ENCODE assay signal across 9 cellular contexts in genomic region chr6:49978332-49979226, GRCh38. TPM values are rescaled to one million over a fixed set of nuclear protein-coding genes. Genes with fewer than 3 reads are reported as not detected.
DNase-seq lines count a peak whose midpoint lies in the region; ATAC-seq and TF ChIP-seq lines count a peak whose summit lies in the region.
"Had no signal": no experiment of that assay in that cellular context is flagged by ENCODE, and none has a peak within 500 bp of the region (broad histone marks: within the 10 kb centered on the region; RNA-seq: fewer than 3 reads in every experiment).

No MANE protein-coding gene starts in this region.

- H3K27ac ChIP-seq in BLaER1, result no peak overlapping the region
- no peak overlapping the region for H3K27ac ChIP-seq in transverse colon
- H3K27ac ChIP-seq: lower lobe of right lung had no signal

- no peak for TF ChIP-seq CTCF in natural killer cell (IDR thresholded peaks at IDR 0.05)
- no peak for TF ChIP-seq CTCF in transverse colon (IDR thresholded peaks at IDR 0.05)

- H3K36me3 ChIP-seq in BLaER1, result no peaks in the 10 kb centered on the region
- peaks cover 0 to 2% (median 0%) of the 10 kb centered on the region in 4 donors for H3K36me3 ChIP-seq in transverse colon
- H3K36me3 ChIP-seq: lower lobe of right lung had no signal

- H3K27me3 ChIP-seq in BLaER1 (no peaks in the 10 kb centered on the region), transverse colon (no peaks in the 10 kb centered on the region)

- no peaks in the 10 kb centered on the region for H4K20me1 ChIP-seq in BLaER1

- H3K27me3 Mint-ChIP-seq in natural killer cell (ENCODE audit: low read depth in 2 of 2), result no peaks in the 10 kb centered on the region

- DNase-seq in T1000 (lab: John Stamatoyannopoulos, UW) (no peak), natural killer cell (no peak), transverse colon (no peak), A172 (ENCODE audit: low spot score) (no peak)
- DNase-seq: lower lobe of right lung had no signal

- H3K9ac ChIP-seq in BLaER1, result no peak overlapping the region

- H3K4me1 ChIP-seq in BLaER1 (peaks cover 17% of the 10 kb centered on the region), transverse colon (no peaks in the 10 kb centered on the region)
- H3K4me1 ChIP-seq: lower lobe of right lung had no signal

- H3K9me3 Mint-ChIP-seq in natural killer cell, result peaks cover 9 to 10% of the 10 kb centered on the region in 2 donors

- WGBS in transverse colon (ENCODE audit: low coverage in 1 of 2), 2 donors, result 36 to 45% methylated on average over 2 to 3 of the region's 3 CpGs

- peaks cover 0 to 3% of the 10 kb centered on the region in 2 donors for H3K4me1 Mint-ChIP-seq in natural killer cell

- H3K9me3 ChIP-seq in BLaER1 (no peaks in the 10 kb centered on the region), transverse colon (no peaks in the 10 kb centered on the region)
- H3K9me3 ChIP-seq: lower lobe of right lung had no signal

- H3K4me3 Mint-ChIP-seq in natural killer cell, result no peak overlapping the region

- peak; percentile 45 for ATAC-seq in GM19043 (IDR thresholded peaks at IDR 0.05; ENCODE audit: low read depth, unreplicated experiment)
- peak; percentile 43 for ATAC-seq in HG02973 (IDR thresholded peaks at IDR 0.05; ENCODE audit: unreplicated experiment)
- peak; percentile 57 for ATAC-seq in SK-N-SH treated with all-trans-retinoic acid at 6 μM for 48 hours
- ATAC-seq in natural killer cell, result no peak
- ATAC-seq: lower lobe of right lung had no signal

- no peak for TF ChIP-seq EP300 in transverse colon (IDR thresholded peaks at IDR 0.05; ENCODE audit: low read depth)

- in situ Hi-C loops in transverse colon (cut with MboI; ENCODE audit: low pct_ligation_motif_present in 1 of 4, low pct_unique_long_range_greater_than_20kb in 1 of 4, low sequenced_read_pairs in 3 of 4), result no loop called here

- no peaks in the 10 kb centered on the region for H3K36me3 Mint-ChIP-seq in natural killer cell

- peak overlapping the region; percentile 68 for H3K4me2 ChIP-seq in BLaER1

- H3K27ac Mint-ChIP-seq in natural killer cell, result no peak overlapping the region

- H3K4me3 ChIP-seq in BLaER1 (peak overlapping the region; percentile 17; the same call in 1 of the 2 replicates), transverse colon (no peak overlapping the region)
- H3K4me3 ChIP-seq: lower lobe of right lung had no signal

- intact Hi-C loops in natural killer cell (cut with micrococcal nuclease), result no loop called here
- intact Hi-C loops in transverse colon (cut with DNase I; ENCODE audit: low total_unique reads), result loop anchor here (10.0 kb wide), 1 partner anchor 226 kb away; no protein-coding TSS in a partner anchor

- no peak for TF ChIP-seq POLR2A in transverse colon (IDR thresholded peaks at IDR 0.05)

TF ChIP-seq in SK-N-SH treated with all-trans-retinoic acid at 6 μM for 48 hours, 23 proteins besides CTCF, POLR2A, EP300 and RAD21:
- TF ChIP-seq RARB (CRISPR knock-in tag; IDR thresholded peaks at IDR 0.05) (no peak), ZFP3 (CRISPR knock-in tag; IDR thresholded peaks at IDR 0.05) (no peak), TCF4 (CRISPR knock-in tag; IDR thresholded peaks at IDR 0.05; ENCODE audit: borderline replicate concordance) (no peak), BACH2 (CRISPR knock-in tag; IDR thresholded peaks at IDR 0.05; ENCODE audit: borderline replicate concordance) (no peak), OSR1 (CRISPR knock-in tag; IDR thresholded peaks at IDR 0.05) (no peak), SNAI2 (CRISPR knock-in tag; IDR thresholded peaks at IDR 0.05) (no peak), ARNTL (CRISPR knock-in tag; IDR thresholded peaks at IDR 0.05; ENCODE audit: borderline replicate concordance, low read depth) (no peak), ISL1 (CRISPR knock-in tag; IDR thresholded peaks at IDR 0.05) (no peak), ZNF8 (CRISPR knock-in tag; IDR thresholded peaks at IDR 0.05) (no peak), CREB5 (CRISPR knock-in tag; IDR thresholded peaks at IDR 0.05; ENCODE audit: low read depth) (no peak), TOX (CRISPR knock-in tag; IDR thresholded peaks at IDR 0.05; ENCODE audit: borderline replicate concordance) (no peak), GLIS3 (CRISPR knock-in tag; IDR thresholded peaks at IDR 0.05) (no peak), ZC3H10 (CRISPR knock-in tag; IDR thresholded peaks at IDR 0.05) (no peak), PPARA (CRISPR knock-in tag; IDR thresholded peaks at IDR 0.05; ENCODE audit: borderline replicate concordance) (no peak), ESRRG (CRISPR knock-in tag; IDR thresholded peaks at IDR 0.05) (no peak), ZNF565 (CRISPR knock-in tag; conservative IDR thresholded peaks at IDR 0.05; ENCODE audit: low read depth) (no peak)
- TF ChIP-seq, protein P1, sequence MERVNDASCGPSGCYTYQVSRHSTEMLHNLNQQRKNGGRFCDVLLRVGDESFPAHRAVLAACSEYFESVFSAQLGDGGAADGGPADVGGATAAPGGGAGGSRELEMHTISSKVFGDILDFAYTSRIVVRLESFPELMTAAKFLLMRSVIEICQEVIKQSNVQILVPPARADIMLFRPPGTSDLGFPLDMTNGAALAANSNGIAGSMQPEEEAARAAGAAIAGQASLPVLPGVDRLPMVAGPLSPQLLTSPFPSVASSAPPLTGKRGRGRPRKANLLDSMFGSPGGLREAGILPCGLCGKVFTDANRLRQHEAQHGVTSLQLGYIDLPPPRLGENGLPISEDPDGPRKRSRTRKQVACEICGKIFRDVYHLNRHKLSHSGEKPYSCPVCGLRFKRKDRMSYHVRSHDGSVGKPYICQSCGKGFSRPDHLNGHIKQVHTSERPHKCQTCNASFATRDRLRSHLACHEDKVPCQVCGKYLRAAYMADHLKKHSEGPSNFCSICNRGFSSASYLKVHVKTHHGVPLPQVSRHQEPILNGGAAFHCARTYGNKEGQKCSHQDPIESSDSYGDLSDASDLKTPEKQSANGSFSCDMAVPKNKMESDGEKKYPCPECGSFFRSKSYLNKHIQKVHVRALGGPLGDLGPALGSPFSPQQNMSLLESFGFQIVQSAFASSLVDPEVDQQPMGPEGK (CRISPR knock-in tag; IDR thresholded peaks at IDR 0.05; ENCODE audit: borderline replicate concordance), result no peak
- TF ChIP-seq, protein P2, sequence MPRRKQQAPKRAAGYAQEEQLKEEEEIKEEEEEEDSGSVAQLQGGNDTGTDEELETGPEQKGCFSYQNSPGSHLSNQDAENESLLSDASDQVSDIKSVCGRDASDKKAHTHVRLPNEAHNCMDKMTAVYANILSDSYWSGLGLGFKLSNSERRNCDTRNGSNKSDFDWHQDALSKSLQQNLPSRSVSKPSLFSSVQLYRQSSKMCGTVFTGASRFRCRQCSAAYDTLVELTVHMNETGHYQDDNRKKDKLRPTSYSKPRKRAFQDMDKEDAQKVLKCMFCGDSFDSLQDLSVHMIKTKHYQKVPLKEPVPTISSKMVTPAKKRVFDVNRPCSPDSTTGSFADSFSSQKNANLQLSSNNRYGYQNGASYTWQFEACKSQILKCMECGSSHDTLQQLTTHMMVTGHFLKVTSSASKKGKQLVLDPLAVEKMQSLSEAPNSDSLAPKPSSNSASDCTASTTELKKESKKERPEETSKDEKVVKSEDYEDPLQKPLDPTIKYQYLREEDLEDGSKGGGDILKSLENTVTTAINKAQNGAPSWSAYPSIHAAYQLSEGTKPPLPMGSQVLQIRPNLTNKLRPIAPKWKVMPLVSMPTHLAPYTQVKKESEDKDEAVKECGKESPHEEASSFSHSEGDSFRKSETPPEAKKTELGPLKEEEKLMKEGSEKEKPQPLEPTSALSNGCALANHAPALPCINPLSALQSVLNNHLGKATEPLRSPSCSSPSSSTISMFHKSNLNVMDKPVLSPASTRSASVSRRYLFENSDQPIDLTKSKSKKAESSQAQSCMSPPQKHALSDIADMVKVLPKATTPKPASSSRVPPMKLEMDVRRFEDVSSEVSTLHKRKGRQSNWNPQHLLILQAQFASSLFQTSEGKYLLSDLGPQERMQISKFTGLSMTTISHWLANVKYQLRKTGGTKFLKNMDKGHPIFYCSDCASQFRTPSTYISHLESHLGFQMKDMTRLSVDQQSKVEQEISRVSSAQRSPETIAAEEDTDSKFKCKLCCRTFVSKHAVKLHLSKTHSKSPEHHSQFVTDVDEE (CRISPR knock-in tag; IDR thresholded peaks at IDR 0.05), result no peak
TF ChIP-seq in SK-N-SH treated with all-trans-retinoic acid at 6 μM for 48 hours: peak in this region for 0.

RNA-seq across cellular contexts. Expression of gene DEFB113, which starts 9.2 kb away (rescaled TPM):
- total RNA-seq in natural killer cell (not detected), transverse colon (not detected)
- total RNA-seq in A172 (2014; rRNA removed; shearing (Covaris generic)), result not detected in 2 replicates
- total RNA-seq: lower lobe of right lung had no signal

RNA-seq across cellular contexts. Expression of gene DEFB114, which starts 14.6 kb away (rescaled TPM):
- total RNA-seq in natural killer cell (not detected), transverse colon (not detected)
- not detected in 2 replicates for total RNA-seq in A172 (2014; rRNA removed; shearing (Covaris generic))
- total RNA-seq: lower lobe of right lung had no signal

RNA-seq across cellular contexts. Expression of gene DEFB110, which starts 43.2 kb away (rescaled TPM):
- total RNA-seq in natural killer cell (not detected), transverse colon (not detected)
- total RNA-seq in A172 (2014; rRNA removed; shearing (Covaris generic)), result not detected in 2 replicates
- total RNA-seq: lower lobe of right lung had no signal

Comparison
In these comparisons a context has a peak if more than half of its experiments do, and no peak if none do; other contexts are left out.
1. ATAC-seq: peak in GM19043 (single experiment), HG02973 (single experiment) and SK-N-SH treated with all-trans-retinoic acid at 6 μM for 48 hours (single experiment); none in natural killer cell (0 of 3).